8 cellular contexts compared by ENCODE assay signal in genomic region chr1:111737216-111738132, GRCh38. TPM values are rescaled to one million over a fixed set of nuclear protein-coding genes. Genes with fewer than 3 reads are reported as not detected.
A peak's percentile ranks its signal among the peaks of the same experiment; 100 is the strongest.
DNase-seq lines count a peak whose midpoint lies in the region; ATAC-seq and TF ChIP-seq lines count a peak whose summit lies in the region.

No MANE protein-coding gene starts in this region.

- no peaks in the 10 kb centered on the region for H3K9me3 ChIP-seq in CD4-positive, CD25-positive, alpha-beta regulatory T cell (ENCODE audit: control insufficient read depth in 2 of 2, low read length in 2 of 2)

- intact Hi-C loops in dendritic cell treated with granulocyte-macrophage colony-stimulating factor and Interleukin-4, amounts not matched to agents 40 ng/mL and 50 ng/mL, for 4 days (cut with micrococcal nuclease) = no loop called here

- H3K27me3 ChIP-seq in CD4-positive, CD25-positive, alpha-beta regulatory T cell (ENCODE audit: control insufficient read depth, insufficient read depth, low read length) = peaks cover 23% of the 10 kb centered on the region

- H3K9me3 Mint-ChIP-seq in CD4-positive, CD25-positive, alpha-beta regulatory T cell = peaks cover 0 to 2% (median 0%) of the 10 kb centered on the region in 7 donors
- no peaks in the 10 kb centered on the region for H3K9me3 Mint-ChIP-seq in dendritic cell treated with granulocyte-macrophage colony-stimulating factor and Interleukin-4, amounts not matched to agents 40 ng/mL and 50 ng/mL, for 4 days
- no peaks in the 10 kb centered on the region for H3K9me3 Mint-ChIP-seq in nephron progenitor cell

- peak overlapping the region; percentile 52 to 91 (median 80) for H3K4me3 Mint-ChIP-seq in CD4-positive, CD25-positive, alpha-beta regulatory T cell
- H3K4me3 Mint-ChIP-seq in dendritic cell treated with granulocyte-macrophage colony-stimulating factor and Interleukin-4, amounts not matched to agents 40 ng/mL and 50 ng/mL, for 4 days = peak overlapping the region; percentile 46
- H3K4me3 Mint-ChIP-seq in nephron progenitor cell = peak overlapping the region; percentile 82

- H3K27me3 Mint-ChIP-seq in CD4-positive, CD25-positive, alpha-beta regulatory T cell = peaks cover 29% of the 10 kb centered on the region
- peaks cover 40% of the 10 kb centered on the region for H3K27me3 Mint-ChIP-seq in dendritic cell treated with granulocyte-macrophage colony-stimulating factor and Interleukin-4, amounts not matched to agents 40 ng/mL and 50 ng/mL, for 4 days
- peaks cover 26% of the 10 kb centered on the region for H3K27me3 Mint-ChIP-seq in nephron progenitor cell (ENCODE audit: low read depth, poor library complexity)

- no peaks in the 10 kb centered on the region for H3K36me3 ChIP-seq in CD4-positive, CD25-positive, alpha-beta regulatory T cell (ENCODE audit: control insufficient read depth, insufficient read depth, low read length)

- peaks cover 31% of the 10 kb centered on the region for H3K4me1 ChIP-seq in CD4-positive, CD25-positive, alpha-beta regulatory T cell (ENCODE audit: control insufficient read depth, insufficient read depth, low read length, poor library complexity, severe bottlenecking)

- H3K27ac Mint-ChIP-seq in CD4-positive, CD25-positive, alpha-beta regulatory T cell = peak overlapping the region in 2 of 3 donors; percentile 47 to 72
- H3K27ac Mint-ChIP-seq in dendritic cell treated with granulocyte-macrophage colony-stimulating factor and Interleukin-4, amounts not matched to agents 40 ng/mL and 50 ng/mL, for 4 days = peak overlapping the region; percentile 14
- H3K27ac Mint-ChIP-seq in nephron progenitor cell = peak overlapping the region; percentile 8

- ATAC-seq in CD4-positive, CD25-positive, alpha-beta regulatory T cell (ENCODE audit: low read depth in 2 of 2) = no peak
- no peak for ATAC-seq in HG03108 (IDR thresholded peaks at IDR 0.05; ENCODE audit: unreplicated experiment)

- H3K36me3 Mint-ChIP-seq in CD4-positive, CD25-positive, alpha-beta regulatory T cell = no peaks in the 10 kb centered on the region
- H3K36me3 Mint-ChIP-seq in dendritic cell treated with granulocyte-macrophage colony-stimulating factor and Interleukin-4, amounts not matched to agents 40 ng/mL and 50 ng/mL, for 4 days (ENCODE audit: low read depth) = peaks cover 12% of the 10 kb centered on the region
- no peaks in the 10 kb centered on the region for H3K36me3 Mint-ChIP-seq in nephron progenitor cell (ENCODE audit: low read depth)

- H3K4me1 Mint-ChIP-seq in CD4-positive, CD25-positive, alpha-beta regulatory T cell = peaks cover 0 to 25% (median 14%) of the 10 kb centered on the region in 4 donors
- H3K4me1 Mint-ChIP-seq in dendritic cell treated with granulocyte-macrophage colony-stimulating factor and Interleukin-4, amounts not matched to agents 40 ng/mL and 50 ng/mL, for 4 days (ENCODE audit: low read depth) = peaks cover 24% of the 10 kb centered on the region
- H3K4me1 Mint-ChIP-seq in nephron progenitor cell = peaks cover 11% of the 10 kb centered on the region

- no peak for DNase-seq in CD4-positive, CD25-positive, alpha-beta regulatory T cell
- no peak for DNase-seq in LNCaP clone FGC (ENCODE audit: low read depth)
- DNase-seq in nephron progenitor cell = no peak
- no peak for DNase-seq in NCI-H345 (lab: John Stamatoyannopoulos, UW)
- DNase-seq in HCEC 1CT = no peak
- no peak for DNase-seq in NCI-H2107 treated with DMSO at 0.1 percent for 48 hours (lab: John Stamatoyannopoulos, UW; ENCODE audit: unreplicated experiment)

- TF ChIP-seq CTCF in LNCaP clone FGC (IDR thresholded peaks at IDR 0.05; ENCODE audit: control insufficient read depth, extremely low read depth, insufficient read depth) = no peak
- TF ChIP-seq CTCF in nephron progenitor cell (IDR thresholded peaks at IDR 0.05) = no peak

- no peak overlapping the region for H3K4me3 ChIP-seq in CD4-positive, CD25-positive, alpha-beta regulatory T cell (ENCODE audit: low read depth, low read length)
- peak overlapping the region; percentile 62 for H3K4me3 ChIP-seq in LNCaP clone FGC (ENCODE audit: low read depth, low read length)

- no peak overlapping the region for H3K27ac ChIP-seq in CD4-positive, CD25-positive, alpha-beta regulatory T cell (ENCODE audit: insufficient read depth, low read length, poor library complexity, severe bottlenecking)

RNA-seq across cellular contexts. Expression of gene INKA2, which starts 1.7 kb away (rescaled TPM):
- total RNA-seq in CD4-positive, CD25-positive, alpha-beta regulatory T cell = not detected
- polyA plus RNA-seq in CD4-positive, CD25-positive, alpha-beta regulatory T cell = under 1 TPM in 1 of 4 donors, not detected in 3; 0.31 TPM

RNA-seq across cellular contexts. Expression of gene DDX20, which starts 18.2 kb away (rescaled TPM):
- 16.0 TPM for total RNA-seq in CD4-positive, CD25-positive, alpha-beta regulatory T cell
- 10 to 100 TPM in 3 of 4 donors, 1 to 10 TPM in 1; 9.6 to 18.8 (median 14.8) TPM for polyA plus RNA-seq in CD4-positive, CD25-positive, alpha-beta regulatory T cell

Comparison
In these comparisons a context has a peak if more than half of its experiments do, and no peak if none do; other contexts are left out.
1. H3K27ac Mint-ChIP-seq: peak in every context shown above with its lines; median percentile 60 in CD4-positive, CD25-positive, alpha-beta regulatory T cell; 14 in dendritic cell treated with granulocyte-macrophage colony-stimulating factor and Interleukin-4, amounts not matched to agents 40 ng/mL and 50 ng/mL, for 4 days; 8 in nephron progenitor cell.